In genomic region chr10:14838582-14839304, GRCh38 we compare ENCODE assay signal across 1 cellular context.
TF ChIP-seq lines count a peak whose summit lies in the region.

No MANE protein-coding gene starts in this region.

TF ChIP-seq in K562, 482 proteins besides CTCF, POLR2A, EP300 and RAD21 (continued from another document and continues in another):
- TF ChIP-seq DMBX1 (CRISPR knock-in tag; IDR thresholded peaks at IDR 0.05; ENCODE audit: borderline replicate concordance) (no peak), ZNF282 (CRISPR knock-in tag; IDR thresholded peaks at IDR 0.05) (no peak), FOXA1 (IDR thresholded peaks at IDR 0.05; ENCODE audit: borderline replicate concordance) (no peak), RBM14 (IDR thresholded peaks at IDR 0.05; ENCODE audit: borderline replicate concordance, insufficient read depth, low read depth, low read length) (no peak), SLC30A9 (CRISPR knock-in tag; IDR thresholded peaks at IDR 0.05) (no peak), RBBP5 (IDR thresholded peaks at IDR 0.05; ENCODE audit: borderline replicate concordance, insufficient read depth, low read length, poor library complexity, severe bottlenecking) (peak; percentile 85), MECOM (CRISPR knock-in tag; IDR thresholded peaks at IDR 0.05) (no peak), ZBTB26 (CRISPR knock-in tag; IDR thresholded peaks at IDR 0.05) (no peak), MGA (IDR thresholded peaks at IDR 0.05) (no peak), ZNF316 (IDR thresholded peaks at IDR 0.05) (no peak), SRSF9 (IDR thresholded peaks at IDR 0.05; ENCODE audit: borderline replicate concordance, low read depth, low read length) (no peak), ZNF77 (CRISPR knock-in tag; IDR thresholded peaks at IDR 0.05) (no peak), NR4A1 (CRISPR knock-in tag; IDR thresholded peaks at IDR 0.05) (no peak), NR4A1 (tag; IDR thresholded peaks at IDR 0.05) (no peak), ZNF212 (CRISPR knock-in tag; IDR thresholded peaks at IDR 0.05) (no peak), JUNB (CRISPR knock-in tag; conservative IDR thresholded peaks at IDR 0.05) (no peak), ZNF263 (CRISPR knock-in tag; IDR thresholded peaks at IDR 0.05; ENCODE audit: borderline replicate concordance) (no peak), ZFP36 (IDR thresholded peaks at IDR 0.05; ENCODE audit: low read depth, low read length, partially characterized antibody) (no peak), NCOR1 (IDR thresholded peaks at IDR 0.05) (no peak), RBFOX2 (IDR thresholded peaks at IDR 0.05; ENCODE audit: low read depth, low read length) (peak; percentile 75), ARNT (IDR thresholded peaks at IDR 0.05) (no peak), ZNF644 (tag; IDR thresholded peaks at IDR 0.05; ENCODE audit: low read depth) (no peak), NKRF (IDR thresholded peaks at IDR 0.05; ENCODE audit: borderline replicate concordance) (0 out of 2 replicates have a peak, but pooled peaks have one; percentile 8), ZNF551 (CRISPR knock-in tag; IDR thresholded peaks at IDR 0.05) (no peak), CEBPG (CRISPR knock-in tag; IDR thresholded peaks at IDR 0.05) (no peak), CEBPG (tag; conservative IDR thresholded peaks at IDR 0.05 in 1 of 2, IDR thresholded peaks at IDR 0.05 in 1 of 2) (no peak), ZNF778 (CRISPR knock-in tag; IDR thresholded peaks at IDR 0.05) (no peak), CCAR2 (IDR thresholded peaks at IDR 0.05; ENCODE audit: low read depth, low read length) (no peak), ZBTB9 (CRISPR knock-in tag; IDR thresholded peaks at IDR 0.05) (0 out of 2 replicates have a peak, but pooled peaks have one; percentile 13), FOXJ3 (CRISPR knock-in tag; IDR thresholded peaks at IDR 0.05) (no peak), ATF3 (IDR thresholded peaks at IDR 0.05) (no peak), ATF3 (CRISPR knock-in tag; conservative IDR thresholded peaks at IDR 0.05) (no peak), ZBTB11 (CRISPR knock-in tag; IDR thresholded peaks at IDR 0.05) (no peak), ZBTB12 (CRISPR knock-in tag; IDR thresholded peaks at IDR 0.05) (no peak), PTRF (tag; IDR thresholded peaks at IDR 0.05) (no peak), SFPQ (IDR thresholded peaks at IDR 0.05; ENCODE audit: low read depth, low read length) (no peak), HCFC1 (IDR thresholded peaks at IDR 0.05; ENCODE audit: low read depth, low read length) (no peak)
